ENCODE assay signal across 1 cellular context in the genomic region with DNA sequence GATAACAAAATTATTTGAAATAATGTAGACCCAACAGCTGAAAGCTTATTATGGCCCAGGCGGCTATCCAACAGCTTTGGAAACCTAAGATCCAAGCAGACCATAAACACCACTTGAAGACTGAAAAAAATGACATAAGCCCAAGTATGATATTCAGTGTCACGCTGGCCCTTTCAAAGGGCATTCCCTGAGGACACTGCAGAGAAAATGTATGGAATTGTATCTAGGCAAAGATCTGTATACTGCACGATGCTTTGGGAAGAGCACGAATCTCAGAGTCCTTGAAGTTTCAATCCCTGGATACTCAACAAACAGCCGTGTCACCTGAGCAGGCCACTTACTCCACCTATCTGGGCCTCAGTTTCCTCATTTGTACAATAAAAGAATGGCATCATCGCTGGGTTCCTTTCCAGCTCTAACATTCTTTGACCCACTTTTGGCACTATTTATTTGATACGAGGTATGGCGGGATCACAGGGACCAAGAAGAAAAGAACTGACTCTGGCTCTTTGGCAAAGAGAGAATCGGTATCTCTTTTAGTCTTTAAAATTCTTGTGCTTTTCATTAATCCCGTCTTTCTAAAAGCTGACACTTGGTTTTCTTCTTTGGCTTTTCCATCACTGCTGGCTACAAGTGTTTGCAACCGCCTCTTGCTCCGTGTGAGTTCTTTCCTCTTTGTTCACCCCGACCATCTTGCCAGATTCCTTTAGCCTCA.
A peak's percentile ranks its signal among the peaks of the same experiment; 100 is the strongest.
TF ChIP-seq lines count a peak whose summit lies in the region.

No MANE protein-coding gene starts in this region.

TF ChIP-seq in HepG2, 621 proteins besides CTCF, POLR2A, EP300 and RAD21 (continues in another document):
- TF ChIP-seq ZNF546 (CRISPR knock-in tag; conservative IDR thresholded peaks at IDR 0.05), result no peak
- TF ChIP-seq ARID5B (CRISPR knock-in tag; IDR thresholded peaks at IDR 0.05), result peak; percentile 7; the same call in 1 of the 2 replicates
- 0 out of 2 replicates have a peak, but pooled peaks have one; percentile 10 for TF ChIP-seq ZBTB25 (CRISPR knock-in tag; IDR thresholded peaks at IDR 0.05)
- no peak for TF ChIP-seq NCOA5 (CRISPR knock-in tag; IDR thresholded peaks at IDR 0.05)
- no peak for TF ChIP-seq ZBTB38 (CRISPR knock-in tag; IDR thresholded peaks at IDR 0.05)
- TF ChIP-seq KDM1A (CRISPR knock-in tag; IDR thresholded peaks at IDR 0.05), result no peak
- 0 out of 2 replicates have a peak, but pooled peaks have one; percentile 35 for TF ChIP-seq YEATS4 (CRISPR knock-in tag; IDR thresholded peaks at IDR 0.05; ENCODE audit: borderline replicate concordance)
- TF ChIP-seq RFX1 (IDR thresholded peaks at IDR 0.05), result no peak
- no peak for TF ChIP-seq ZNF660 (CRISPR knock-in tag; IDR thresholded peaks at IDR 0.05; ENCODE audit: borderline replicate concordance, low read depth)
- no peak for TF ChIP-seq FOSL2 (CRISPR knock-in tag; IDR thresholded peaks at IDR 0.05)
- TF ChIP-seq FLYWCH1 (CRISPR knock-in tag; IDR thresholded peaks at IDR 0.05), result no peak
- TF ChIP-seq SKIL (CRISPR knock-in tag; IDR thresholded peaks at IDR 0.05; ENCODE audit: borderline replicate concordance), result no peak
- no peak for TF ChIP-seq ZSCAN9 (CRISPR knock-in tag; IDR thresholded peaks at IDR 0.05; ENCODE audit: borderline replicate concordance)
- TF ChIP-seq GZF1 (CRISPR knock-in tag; IDR thresholded peaks at IDR 0.05), result no peak
- TF ChIP-seq, protein P1, sequence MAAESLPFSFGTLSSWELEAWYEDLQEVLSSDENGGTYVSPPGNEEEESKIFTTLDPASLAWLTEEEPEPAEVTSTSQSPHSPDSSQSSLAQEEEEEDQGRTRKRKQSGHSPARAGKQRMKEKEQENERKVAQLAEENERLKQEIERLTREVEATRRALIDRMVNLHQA (CRISPR knock-in tag; IDR thresholded peaks at IDR 0.05), result 0 out of 2 replicates have a peak, but pooled peaks have one; percentile 20
- TF ChIP-seq ZNF761 (CRISPR knock-in tag; conservative IDR thresholded peaks at IDR 0.05), result 0 out of 2 replicates have a peak, but pooled peaks have one; percentile 48
- TF ChIP-seq HNF4A (CRISPR knock-in tag; IDR thresholded peaks at IDR 0.05), result 0 out of 2 replicates have a peak, but pooled peaks have one; percentile 5
- TF ChIP-seq ZNF501 (CRISPR knock-in tag; IDR thresholded peaks at IDR 0.05), result no peak
- no peak for TF ChIP-seq ZNF235 (CRISPR knock-in tag; IDR thresholded peaks at IDR 0.05; ENCODE audit: borderline replicate concordance)
- TF ChIP-seq MAX (IDR thresholded peaks at IDR 0.05), result no peak
- no peak for TF ChIP-seq PCBP2 (optimal IDR thresholded peaks at IDR 0.05; ENCODE audit: low read depth, low read length, poor library complexity, severe bottlenecking)
- TF ChIP-seq ZSCAN5A (CRISPR knock-in tag; IDR thresholded peaks at IDR 0.05; ENCODE audit: borderline replicate concordance), result no peak
- TF ChIP-seq SOX13 (IDR thresholded peaks at IDR 0.05), result no peak
- no peak for TF ChIP-seq SOX13 (CRISPR knock-in tag; conservative IDR thresholded peaks at IDR 0.05 in 1 of 2, IDR thresholded peaks at IDR 0.05 in 1 of 2)
- no peak for TF ChIP-seq ZNF605 (CRISPR knock-in tag; IDR thresholded peaks at IDR 0.05)
- no peak for TF ChIP-seq GATAD2A (CRISPR knock-in tag; IDR thresholded peaks at IDR 0.05)
- TF ChIP-seq TAF1 (CRISPR knock-in tag; IDR thresholded peaks at IDR 0.05), result no peak
- 0 out of 2 replicates have a peak, but pooled peaks have one; percentile 60 for TF ChIP-seq ELF4 (CRISPR knock-in tag; IDR thresholded peaks at IDR 0.05; ENCODE audit: borderline replicate concordance)
- no peak for TF ChIP-seq ZNF263 (CRISPR knock-in tag; IDR thresholded peaks at IDR 0.05)
- TF ChIP-seq MED1 (CRISPR knock-in tag; IDR thresholded peaks at IDR 0.05), result 0 out of 2 replicates have a peak, but pooled peaks have one; percentile 9
- TF ChIP-seq ZBED4 (CRISPR knock-in tag; IDR thresholded peaks at IDR 0.05; ENCODE audit: borderline replicate concordance), result 0 out of 2 replicates have a peak, but pooled peaks have one; percentile 38
- TF ChIP-seq, protein P2, sequence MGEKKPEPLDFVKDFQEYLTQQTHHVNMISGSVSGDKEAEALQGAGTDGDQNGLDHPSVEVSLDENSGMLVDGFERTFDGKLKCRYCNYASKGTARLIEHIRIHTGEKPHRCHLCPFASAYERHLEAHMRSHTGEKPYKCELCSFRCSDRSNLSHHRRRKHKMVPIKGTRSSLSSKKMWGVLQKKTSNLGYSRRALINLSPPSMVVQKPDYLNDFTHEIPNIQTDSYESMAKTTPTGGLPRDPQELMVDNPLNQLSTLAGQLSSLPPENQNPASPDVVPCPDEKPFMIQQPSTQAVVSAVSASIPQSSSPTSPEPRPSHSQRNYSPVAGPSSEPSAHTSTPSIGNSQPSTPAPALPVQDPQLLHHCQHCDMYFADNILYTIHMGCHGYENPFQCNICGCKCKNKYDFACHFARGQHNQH (CRISPR knock-in tag; IDR thresholded peaks at IDR 0.05), result peak; percentile 18; the same call in 1 of the 2 replicates
- TF ChIP-seq THAP9 (CRISPR knock-in tag; IDR thresholded peaks at IDR 0.05; ENCODE audit: borderline replicate concordance), result no peak
- TF ChIP-seq ZNF180 (CRISPR knock-in tag; IDR thresholded peaks at IDR 0.05; ENCODE audit: borderline replicate concordance, low read depth), result no peak
- TF ChIP-seq ZNF138 (CRISPR knock-in tag; IDR thresholded peaks at IDR 0.05; ENCODE audit: low read depth), result no peak
- TF ChIP-seq GMEB2 (CRISPR knock-in tag; IDR thresholded peaks at IDR 0.05; ENCODE audit: low read depth), result no peak
- TF ChIP-seq HOXA7 (CRISPR knock-in tag; IDR thresholded peaks at IDR 0.05), result no peak
- no peak for TF ChIP-seq CC2D1A (CRISPR knock-in tag; IDR thresholded peaks at IDR 0.05)
